ENCODE assay signal across 16 cellular contexts in the genomic region with DNA sequence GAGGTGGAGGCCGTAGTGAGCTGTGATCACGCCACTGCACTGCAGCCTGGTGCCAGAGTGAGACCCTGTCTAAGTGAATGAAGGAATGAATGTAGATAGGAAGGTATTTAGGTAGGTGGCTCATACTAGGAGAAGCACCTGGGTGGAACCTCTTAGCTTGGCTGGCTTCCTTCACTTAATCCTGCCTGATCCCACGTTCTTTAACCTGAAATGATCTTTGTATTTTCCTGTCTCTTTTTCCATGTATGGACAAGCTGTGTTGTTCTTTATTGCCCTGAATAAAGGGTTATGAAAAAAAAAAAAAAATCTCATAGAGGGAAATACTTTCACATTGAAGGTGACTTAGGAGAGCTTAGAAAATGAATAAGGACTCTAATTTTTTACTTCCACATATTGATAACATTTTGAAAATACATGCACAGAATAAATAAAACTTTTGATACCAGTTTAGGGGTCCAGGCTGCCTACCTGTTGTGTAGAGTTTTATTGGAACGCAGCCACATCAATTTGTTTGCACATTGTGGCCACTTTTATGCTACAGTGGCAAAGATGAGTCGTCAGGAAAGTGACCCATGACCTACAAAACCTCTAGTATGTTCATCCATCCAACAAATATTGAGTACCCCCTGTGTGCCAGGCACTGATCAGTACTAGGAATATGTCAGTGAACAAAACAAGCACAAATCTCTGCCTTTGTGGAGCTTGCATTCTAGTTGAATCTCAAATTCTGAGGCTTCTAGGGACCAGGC. TPM values are rescaled to one million over a fixed set of nuclear protein-coding genes. Genes with fewer than 3 reads are reported as not detected.
DNase-seq lines count a peak whose midpoint lies in the region; ATAC-seq, FAIRE-seq and TF ChIP-seq lines count a peak whose summit lies in the region.
"Had no signal": no experiment of that assay in that cellular context is flagged by ENCODE, and none has a peak within 500 bp of the region (broad histone marks: within the 10 kb centered on the region; RNA-seq: fewer than 3 reads in every experiment).

No MANE protein-coding gene starts in this region.

- no peak for FAIRE-seq in HepG2 (lab: Jason Lieb, UNC)
- FAIRE-seq: HTR-8/SVneo had no signal

- no peaks in the 10 kb centered on the region for H4K20me1 ChIP-seq in HepG2 (ENCODE audit: insufficient read depth, low read length)

- no peaks in the 10 kb centered on the region for H3K36me3 ChIP-seq in HepG2 (replicated peaks in 1 of 2; ENCODE audit: control insufficient read depth in 1 of 2, insufficient read depth in 2 of 2, low read length in 2 of 2)
- H3K36me3 ChIP-seq in right lobe of liver = peaks cover 0 to 9% (median 0%) of the 10 kb centered on the region in 4 donors
- H3K36me3 ChIP-seq in mesodermal cell (ENCODE audit: control insufficient read depth, insufficient read depth, low read length) = peaks cover 32% of the 10 kb centered on the region
- peaks cover 36% of the 10 kb centered on the region for H3K36me3 ChIP-seq in suprapubic skin
- peaks cover 0 to 19% (median 0%) of the 10 kb centered on the region in 3 experiments for H3K36me3 ChIP-seq in naive thymus-derived CD4-positive, alpha-beta T cell (ENCODE audit: control insufficient read depth in 2 of 3, insufficient read depth in 3 of 3, low read length in 3 of 3)

- CTCF ChIA-PET in HepG2 (lab: Yijun Ruan, JAX; ENCODE audit: low intra/inter-chr PET ratio, low total read pairs) = interaction anchor here (1.7 to 5.6 kb wide), 2 partner anchors 16 to 287 kb away, joined by 5 to 234 read pairs; partner anchors contain the start of gene GPRC5B
- CTCF ChIA-PET in naive thymus-derived CD4-positive, alpha-beta T cell (lab: Charles Lee) = interaction anchor here (0.8 to 5.1 kb wide), 6 partner anchors 16 to 307 kb away, joined by 3 to 49 read pairs (median 5); partner anchors contain the start of genes GPRC5B and VPS35L

- ATAC-seq in HepG2 = no peak
- ATAC-seq in right lobe of liver = no peak
- no peak for ATAC-seq in naive thymus-derived CD4-positive, alpha-beta T cell
- no peak for ATAC-seq in GM21390 (IDR thresholded peaks at IDR 0.05; ENCODE audit: unreplicated experiment)

- H3K4me1 ChIP-seq in HepG2 (ENCODE audit: insufficient read depth, low read length) (peaks cover 9% of the 10 kb centered on the region), right lobe of liver (no peaks in the 10 kb centered on the region), mesodermal cell (ENCODE audit: control insufficient read depth, insufficient read depth, low read length, poor library complexity, severe bottlenecking) (peaks cover 3% of the 10 kb centered on the region), suprapubic skin (no peaks in the 10 kb centered on the region)
- no peaks in the 10 kb centered on the region for H3K4me1 ChIP-seq in naive thymus-derived CD4-positive, alpha-beta T cell (ENCODE audit: control insufficient read depth in 2 of 2, insufficient read depth in 2 of 2, low read length in 2 of 2)

- no peak for TF ChIP-seq RAD21 in HepG2 (CRISPR knock-in tag; IDR thresholded peaks at IDR 0.05)

- peak; percentile 23 for DNase-seq in HepG2 (ENCODE audit: low spot score)
- DNase-seq in right lobe of liver = no peak
- DNase-seq in suprapubic skin (ENCODE audit: low spot score in 2 of 2) = no peak
- no peak for DNase-seq in naive thymus-derived CD4-positive, alpha-beta T cell
- DNase-seq: COR-L47, H9, NCI-H1417 treated with DMSO at 0.1 percent for 48 hours, NCI-H2029, NCI-H2171, NCI-H446 had no signal

- H3K9me3 ChIP-seq in HepG2 (ENCODE audit: low read length) (no peaks in the 10 kb centered on the region), right lobe of liver (no peaks in the 10 kb centered on the region), mesodermal cell (ENCODE audit: control insufficient read depth, low read length) (no peaks in the 10 kb centered on the region), suprapubic skin (no peaks in the 10 kb centered on the region)
- peaks cover 0 to under 1% (median 0%) of the 10 kb centered on the region in 3 experiments for H3K9me3 ChIP-seq in naive thymus-derived CD4-positive, alpha-beta T cell (ENCODE audit: control insufficient read depth in 2 of 3, low read length in 3 of 3)
- H3K9me3 ChIP-seq: SJSA1 had no signal

- H3K27me3 ChIP-seq in HepG2 (ENCODE audit: control insufficient read depth in 1 of 2, insufficient read depth in 2 of 2, low read length in 2 of 2) (no peaks in the 10 kb centered on the region), right lobe of liver (no peaks in the 10 kb centered on the region), suprapubic skin (no peaks in the 10 kb centered on the region)
- H3K27me3 ChIP-seq in naive thymus-derived CD4-positive, alpha-beta T cell (ENCODE audit: control insufficient read depth in 2 of 2, insufficient read depth in 2 of 2, low read length in 2 of 2) = no peaks in the 10 kb centered on the region
- H3K27me3 ChIP-seq: SJSA1 had no signal

- intact Hi-C loops in HepG2 (cut with micrococcal nuclease; ENCODE audit: unreplicated experiment) = loop anchor here (1.0 to 10.0 kb wide), 2 partner anchors 100 to 705 kb away; no protein-coding TSS in a partner anchor
- intact Hi-C loops in right lobe of liver (cut with DNase I) = loop anchor here (5.0 kb wide), 1 partner anchor 287 kb away; no protein-coding TSS in a partner anchor
- intact Hi-C loops in naive thymus-derived CD4-positive, alpha-beta T cell (cut with micrococcal nuclease) = no loop called here

- POLR2A ChIA-PET in HepG2 (lab: Yijun Ruan, JAX) = no interaction called here
- POLR2A ChIA-PET in naive thymus-derived CD4-positive, alpha-beta T cell (lab: Charles Lee) = interaction anchor here (0.6 kb wide), 1 partner anchor 10 kb away, joined by 4 read pairs; no protein-coding TSS in a partner anchor

- no peak overlapping the region for H3K27ac Mint-ChIP-seq in naive thymus-derived CD4-positive, alpha-beta T cell
- H3K27ac Mint-ChIP-seq: CD14-positive monocyte had no signal

- H3K4me2 ChIP-seq in HepG2 (ENCODE audit: low read depth, low read length) = no peak overlapping the region

- no peaks in the 10 kb centered on the region for H3K27me3 Mint-ChIP-seq in naive thymus-derived CD4-positive, alpha-beta T cell

- H3K4me1 Mint-ChIP-seq in naive thymus-derived CD4-positive, alpha-beta T cell = peaks cover 0 to 3% (median 0%) of the 10 kb centered on the region in 7 donors
- H3K4me1 Mint-ChIP-seq: CD14-positive monocyte had no signal

- no peak overlapping the region for H2AFZ ChIP-seq in HepG2 (ENCODE audit: low read length)

- TF ChIP-seq POLR2A in HepG2 (IDR thresholded peaks at IDR 0.05; ENCODE audit: insufficient read depth in 1 of 2, low read depth in 2 of 2, low read length in 2 of 2) = no peak
- no peak for TF ChIP-seq POLR2A in right lobe of liver (IDR thresholded peaks at IDR 0.05)
- TF ChIP-seq POLR2A in suprapubic skin (IDR thresholded peaks at IDR 0.05) = no peak

- in situ Hi-C loops in HepG2 (cut with HindIII; ENCODE audit: extremely low pct_ligation_motif_present, low pct_unique_long_range_greater_than_20kb) = loop anchor here (5.0 to 25.0 kb wide), 3 partner anchors 287 to 787 kb away; no protein-coding TSS in a partner anchor

- H3K4me3 ChIP-seq in HepG2 (replicated peaks in 1 of 3; ENCODE audit: insufficient read depth in 1 of 3, low read depth in 2 of 3, low read length in 3 of 3) = no peak overlapping the region
- H3K4me3 ChIP-seq in right lobe of liver = no peak overlapping the region
- H3K4me3 ChIP-seq in mesodermal cell (ENCODE audit: extremely low read depth, insufficient read depth, low read length, poor library complexity, severe bottlenecking) = no peak overlapping the region
- H3K4me3 ChIP-seq in suprapubic skin = no peak overlapping the region
- no peak overlapping the region for H3K4me3 ChIP-seq in naive thymus-derived CD4-positive, alpha-beta T cell (ENCODE audit: low read length)
- H3K4me3 ChIP-seq: SJSA1 had no signal

- H3K9me3 Mint-ChIP-seq in naive thymus-derived CD4-positive, alpha-beta T cell = no peaks in the 10 kb centered on the region
- H3K9me3 Mint-ChIP-seq: H9 had no signal

- H3K36me3 Mint-ChIP-seq in naive thymus-derived CD4-positive, alpha-beta T cell = peaks cover 11 to 35% (median 17%) of the 10 kb centered on the region in 5 donors

- H3K79me2 ChIP-seq in HepG2 (ENCODE audit: insufficient read depth, low read length) = no peaks in the 10 kb centered on the region

- H3K9ac ChIP-seq in HepG2 (ENCODE audit: insufficient read depth, low read depth, low read length) = no peak overlapping the region

- BruUV-seq in HepG2 (replicated peaks; lab: Mats Ljungman, UMichigan) = no TSS peak

- no peak overlapping the region for H3K4me3 Mint-ChIP-seq in naive thymus-derived CD4-positive, alpha-beta T cell
- H3K4me3 Mint-ChIP-seq: CD14-positive monocyte, H9 had no signal

- 24% methylated on average over 5 of the region's 5 CpGs for WGBS in HepG2 (ENCODE audit: low lambda C conversion rate)
- WGBS in right lobe of liver (ENCODE audit: insufficient coverage, low coverage, low lambda C conversion rate, missing lambda C conversion rate) = 55% methylated on average over 5 of the region's 5 CpGs
- 80 to 92% methylated on average over 3 to 4 of the region's 5 CpGs for WGBS in mesodermal cell (ENCODE audit: insufficient coverage in 2 of 2), 2 experiments
- WGBS in suprapubic skin = 70% methylated on average over 5 of the region's 5 CpGs

- TF ChIP-seq EP300 in HepG2 (IDR thresholded peaks at IDR 0.05; ENCODE audit: low read depth in 2 of 2, low read length in 2 of 2) = no peak
- TF ChIP-seq EP300 in HepG2 (CRISPR knock-in tag; IDR thresholded peaks at IDR 0.05; ENCODE audit: borderline replicate concordance) = no peak
- TF ChIP-seq EP300 in suprapubic skin (IDR thresholded peaks at IDR 0.05) = no peak

- TF ChIP-seq CTCF in HepG2 (CRISPR knock-in tag; IDR thresholded peaks at IDR 0.05) = no peak
- no peak for TF ChIP-seq CTCF in right lobe of liver (IDR thresholded peaks at IDR 0.05)
- TF ChIP-seq CTCF in suprapubic skin (IDR thresholded peaks at IDR 0.05) = no peak

- H3K27ac ChIP-seq in HepG2 (ENCODE audit: extremely low read length, insufficient read depth, low read length) = no peak overlapping the region
- H3K27ac ChIP-seq in right lobe of liver = no peak overlapping the region
- H3K27ac ChIP-seq in angular gyrus (ENCODE audit: low read depth, low read length) = peak overlapping the region; percentile 85
- H3K27ac ChIP-seq in mesodermal cell (ENCODE audit: low read depth, low read length, severe bottlenecking) = peak overlapping the region; percentile 31
- H3K27ac ChIP-seq in suprapubic skin = no peak overlapping the region
- H3K27ac ChIP-seq in naive thymus-derived CD4-positive, alpha-beta T cell (ENCODE audit: low read depth, low read length) = no peak overlapping the region
- H3K27ac ChIP-seq: SJSA1 had no signal

RNA-seq across cellular contexts. Expression of gene VPS35L, which starts 44.6 kb away (rescaled TPM):
- total RNA-seq in HepG2 (2016; rRNA removed; fragmentation: Illumina TruSeq; extraction: Trizol) = 0.97 and 1.4 TPM in 2 replicates
- 1.1 and 1.5 TPM in 2 replicates for total RNA-seq in HepG2 (2016; cell fraction: cytosol; rRNA removed; fragmentation: Illumina TruSeq; extraction: Trizol; ENCODE audit: low read depth)
- total RNA-seq in HepG2 (2016; cell fraction: insoluble cytoplasmic fraction; rRNA removed; fragmentation: Illumina TruSeq; extraction: Trizol) = 0.76 and 1.1 TPM in 2 replicates
- 1.9 and 2.0 TPM in 2 replicates for total RNA-seq in HepG2 (2016; cell fraction: membrane; rRNA removed; fragmentation: Illumina TruSeq; extraction: Trizol)
- 1.5 and 1.6 TPM in 2 replicates for total RNA-seq in HepG2 (2016; cell fraction: nucleus; rRNA removed; fragmentation: Illumina TruSeq; extraction: Trizol)
- polyA plus RNA-seq in HepG2 (2011; rRNA removed) = 1.6 and 1.9 TPM in 2 replicates
- polyA plus RNA-seq in HepG2 (2011; cell fraction: cytosol; rRNA removed) = 1.5 and 1.8 TPM in 2 replicates
- 2.1 and 2.7 TPM in 2 replicates for polyA plus RNA-seq in HepG2 (2011; cell fraction: nucleus; rRNA removed)
- 2.7 and 3.0 TPM in 2 replicates for polyA plus RNA-seq in HepG2 (2012)
- 0.57 and 0.96 TPM in 2 replicates for polyA plus RNA-seq in HepG2 (2016; cell fraction: cytosol; fragmentation: Illumina TruSeq; extraction: Trizol; ENCODE audit: low read depth)
- 1.3 and 1.4 TPM in 2 replicates for polyA plus RNA-seq in HepG2 (2016; cell fraction: insoluble cytoplasmic fraction; fragmentation: Illumina TruSeq; extraction: Trizol; ENCODE audit: low read depth)
- 1.2 and 1.5 TPM in 2 replicates for polyA plus RNA-seq in HepG2 (2016; cell fraction: membrane; fragmentation: Illumina TruSeq; extraction: Trizol; ENCODE audit: low read depth)
- polyA plus RNA-seq in HepG2 (2016; cell fraction: nucleus; fragmentation: Illumina TruSeq; extraction: Trizol; ENCODE audit: insufficient read depth, low read depth) = 1.2 and 1.7 TPM in 2 replicates
- 4.2 and 19.9 TPM in 2 replicates for polyA minus RNA-seq in HepG2 (2011; rRNA and poly(A)+ RNA removed; ENCODE audit: low replicate concordance)
- polyA minus RNA-seq in HepG2 (2011; cell fraction: cytosol; rRNA and poly(A)+ RNA removed) = 1.2 and 3.5 TPM in 2 replicates
- 5.8 and 9.1 TPM in 2 replicates for polyA minus RNA-seq in HepG2 (2011; cell fraction: nucleus; rRNA and poly(A)+ RNA removed)
- 10 to 100 TPM; 19.3 to 24.3 (median 20.4) TPM for total RNA-seq in right lobe of liver
- 40.5 TPM for polyA plus RNA-seq in mesodermal cell (2013, experiment 1 of 2)
- polyA plus RNA-seq in mesodermal cell (2013, experiment 2 of 2) = 48.3 TPM
- 10 to 100 TPM; 16.3 to 30.4 (median 20.7) TPM for total RNA-seq in suprapubic skin
- 10 to 100 TPM; 38.6 to 51.1 (median 46.6) TPM for total RNA-seq in naive thymus-derived CD4-positive, alpha-beta T cell
- 10 to 100 TPM; 45.6 to 52.0 TPM for polyA plus RNA-seq in naive thymus-derived CD4-positive, alpha-beta T cell

Comparison
In these comparisons a context has a peak if more than half of its experiments do, and no peak if none do; other contexts are left out.
1. H3K27ac ChIP-seq: peak in angular gyrus (single experiment) and mesodermal cell (single experiment); none in HepG2 (single experiment), right lobe of liver (0 of 3), suprapubic skin (single experiment) and naive thymus-derived CD4-positive, alpha-beta T cell (single experiment).
2. intact Hi-C loops: an anchor here in HepG2 (1.0 to 10.0 kb wide) and right lobe of liver (5.0 kb wide); none called in naive thymus-derived CD4-positive, alpha-beta T cell.